In genomic region chr22:46672731-46673130, GRCh38 we compare ENCODE assay signal across 12 cellular contexts. TPM values are rescaled to one million over a fixed set of nuclear protein-coding genes. Genes with fewer than 3 reads are reported as not detected.
DNase-seq lines count a peak whose midpoint lies in the region; ATAC-seq lines count a peak whose summit lies in the region.
"Had no signal": no experiment of that assay in that cellular context is flagged by ENCODE, and none has a peak within 500 bp of the region (broad histone marks: within the 10 kb centered on the region; RNA-seq: fewer than 3 reads in every experiment).

No MANE protein-coding gene starts in this region.

- H3K9ac ChIP-seq in Karpas-422 (ENCODE audit: low read length) = no peak overlapping the region

- H3K36me3 Mint-ChIP-seq in activated T-cell treated with anti-CD3 and anti-CD28 coated beads, Interleukin-2, amount 50 U/mL, for 24 hours (ENCODE audit: low read depth) = peaks cover 23% of the 10 kb centered on the region
- peaks cover 29% of the 10 kb centered on the region for H3K36me3 Mint-ChIP-seq in activated T-helper 2 cell treated with anti-CD3 and anti-CD28 coated beads, Interferon-gamma antibody, Interleukin-2, Interleukin-4, amounts not matched to agents 10 μg/mL and 5 μg/mL and 100 μg/mL, durations not matched to agents 14 hours and 24 hours and 36 hours (ENCODE audit: low read depth)
- peaks cover 71% of the 10 kb centered on the region for H3K36me3 Mint-ChIP-seq in stimulated activated memory B cell treated with anti-CD40 and anti-IgM and Interleukin-4, amounts not matched to agents 10 μg/mL and 1 μg/mL and 100 μg/mL, for 72 hours

- H3K36me3 ChIP-seq in KOPT-K1 (ENCODE audit: insufficient read depth, low read length) (peaks cover 66% of the 10 kb centered on the region), Karpas-422 (ENCODE audit: insufficient read depth, low read length) (no peaks in the 10 kb centered on the region)

- H3K9me2 ChIP-seq in Karpas-422 (replicated peaks; ENCODE audit: insufficient read depth, low read length) = no peaks in the 10 kb centered on the region

- no peaks in the 10 kb centered on the region for H3K9me3 Mint-ChIP-seq in activated T-cell treated with anti-CD3 and anti-CD28 coated beads, Interleukin-2, amount 50 U/mL, for 24 hours
- H3K9me3 Mint-ChIP-seq in activated T-helper 2 cell treated with anti-CD3 and anti-CD28 coated beads, Interferon-gamma antibody, Interleukin-2, Interleukin-4, amounts not matched to agents 10 μg/mL and 5 μg/mL and 100 μg/mL, durations not matched to agents 14 hours and 24 hours and 36 hours = no peaks in the 10 kb centered on the region
- no peaks in the 10 kb centered on the region for H3K9me3 Mint-ChIP-seq in stimulated activated memory B cell treated with anti-CD40 and anti-IgM and Interleukin-4, amounts not matched to agents 10 μg/mL and 1 μg/mL and 100 μg/mL, for 72 hours
- H3K9me3 Mint-ChIP-seq: neural crest cell had no signal

- H4K20me1 ChIP-seq in Karpas-422 (ENCODE audit: insufficient read depth, low read depth, low read length) = no peaks in the 10 kb centered on the region

- H3K4me1 Mint-ChIP-seq in activated T-cell treated with anti-CD3 and anti-CD28 coated beads, Interleukin-2, amount 50 U/mL, for 24 hours (ENCODE audit: low read depth) = peaks cover 50% of the 10 kb centered on the region
- peaks cover 16% of the 10 kb centered on the region for H3K4me1 Mint-ChIP-seq in activated T-helper 2 cell treated with anti-CD3 and anti-CD28 coated beads, Interferon-gamma antibody, Interleukin-2, Interleukin-4, amounts not matched to agents 10 μg/mL and 5 μg/mL and 100 μg/mL, durations not matched to agents 14 hours and 24 hours and 36 hours (ENCODE audit: low read depth)
- H3K4me1 Mint-ChIP-seq in stimulated activated memory B cell treated with anti-CD40 and anti-IgM and Interleukin-4, amounts not matched to agents 10 μg/mL and 1 μg/mL and 100 μg/mL, for 72 hours = peaks cover 32% of the 10 kb centered on the region

- H3K79me2 ChIP-seq in Karpas-422 (ENCODE audit: low read length) = no peaks in the 10 kb centered on the region

- intact Hi-C loops in activated T-helper 2 cell treated with anti-CD3 and anti-CD28 coated beads, Interferon-gamma antibody, Interleukin-2, Interleukin-4, amounts not matched to agents 10 μg/mL and 5 μg/mL and 100 μg/mL, durations not matched to agents 14 hours and 24 hours and 36 hours (cut with micrococcal nuclease) = loop anchor here (5.0 kb wide), 2 partner anchors 95 to 110 kb away; no protein-coding TSS in a partner anchor

- peak overlapping the region; percentile 94 for H3K27ac Mint-ChIP-seq in activated T-cell treated with anti-CD3 and anti-CD28 coated beads, Interleukin-2, amount 50 U/mL, for 24 hours
- peak overlapping the region; percentile 95 for H3K27ac Mint-ChIP-seq in activated T-helper 2 cell treated with anti-CD3 and anti-CD28 coated beads, Interferon-gamma antibody, Interleukin-2, Interleukin-4, amounts not matched to agents 10 μg/mL and 5 μg/mL and 100 μg/mL, durations not matched to agents 14 hours and 24 hours and 36 hours
- peak overlapping the region; percentile 78 for H3K27ac Mint-ChIP-seq in stimulated activated memory B cell treated with anti-CD40 and anti-IgM and Interleukin-4, amounts not matched to agents 10 μg/mL and 1 μg/mL and 100 μg/mL, for 72 hours

- no peak for ATAC-seq in stimulated activated memory B cell treated with anti-CD40 and anti-IgM and Interleukin-4, amounts not matched to agents 10 μg/mL and 1 μg/mL and 100 μg/mL, for 72 hours
- no peak for ATAC-seq in HG02759 (IDR thresholded peaks at IDR 0.05; ENCODE audit: unreplicated experiment)

- H3K4me2 ChIP-seq in Karpas-422 (ENCODE audit: low read depth, low read length, poor library complexity, severe bottlenecking) = no peak overlapping the region

- no peak for DNase-seq in activated T-cell treated with anti-CD3 and anti-CD28 coated beads, Interleukin-2, amount 50 U/mL, for 24 hours
- no peak for DNase-seq in activated T-cell treated with anti-CD3 and anti-CD28 coated beads, Interleukin-2, amount 50 U/mL, for 48 hours
- DNase-seq in activated T-helper 2 cell treated with anti-CD3 and anti-CD28 coated beads, Interferon-gamma antibody, Interleukin-2, Interleukin-4, amounts not matched to agents 10 μg/mL and 5 μg/mL and 100 μg/mL, durations not matched to agents 14 hours and 24 hours and 36 hours (ENCODE audit: low spot score) = no peak
- no peak for DNase-seq in central memory CD4-positive, alpha-beta T cell
- no peak for DNase-seq in Karpas-422
- DNase-seq: AML-193, DND-41 had no signal

- no peaks in the 10 kb centered on the region for H3K4me1 ChIP-seq in Karpas-422 (ENCODE audit: low read length)

- no peaks in the 10 kb centered on the region for H3K9me3 ChIP-seq in KOPT-K1 (ENCODE audit: insufficient read depth, low read length, poor library complexity, severe bottlenecking)
- H3K9me3 ChIP-seq in Karpas-422 (ENCODE audit: low read length) = no peaks in the 10 kb centered on the region

- no peaks in the 10 kb centered on the region for H3K27me3 Mint-ChIP-seq in activated T-cell treated with anti-CD3 and anti-CD28 coated beads, Interleukin-2, amount 50 U/mL, for 24 hours
- no peaks in the 10 kb centered on the region for H3K27me3 Mint-ChIP-seq in activated T-helper 2 cell treated with anti-CD3 and anti-CD28 coated beads, Interferon-gamma antibody, Interleukin-2, Interleukin-4, amounts not matched to agents 10 μg/mL and 5 μg/mL and 100 μg/mL, durations not matched to agents 14 hours and 24 hours and 36 hours (ENCODE audit: low read depth)
- H3K27me3 Mint-ChIP-seq in stimulated activated memory B cell treated with anti-CD40 and anti-IgM and Interleukin-4, amounts not matched to agents 10 μg/mL and 1 μg/mL and 100 μg/mL, for 72 hours = no peaks in the 10 kb centered on the region

- H3K27me3 ChIP-seq in Karpas-422 (ENCODE audit: low read length) = no peaks in the 10 kb centered on the region

- H3K27ac ChIP-seq in KOPT-K1 (ENCODE audit: low read depth, low read length, poor library complexity, severe bottlenecking) (peak overlapping the region; percentile 94), Karpas-422 (ENCODE audit: low read length) (no peak overlapping the region)
- H3K27ac ChIP-seq: VCaP had no signal

- H3K4me3 ChIP-seq in Karpas-422 (ENCODE audit: low read length) = no peak overlapping the region

- H3K4me3 Mint-ChIP-seq in activated T-cell treated with anti-CD3 and anti-CD28 coated beads, Interleukin-2, amount 50 U/mL, for 24 hours = no peak overlapping the region
- H3K4me3 Mint-ChIP-seq in activated T-helper 2 cell treated with anti-CD3 and anti-CD28 coated beads, Interferon-gamma antibody, Interleukin-2, Interleukin-4, amounts not matched to agents 10 μg/mL and 5 μg/mL and 100 μg/mL, durations not matched to agents 14 hours and 24 hours and 36 hours (ENCODE audit: low read depth) = no peak overlapping the region
- peak overlapping the region; percentile 66 for H3K4me3 Mint-ChIP-seq in stimulated activated memory B cell treated with anti-CD40 and anti-IgM and Interleukin-4, amounts not matched to agents 10 μg/mL and 1 μg/mL and 100 μg/mL, for 72 hours
- H3K4me3 Mint-ChIP-seq: neural crest cell had no signal

- no peak overlapping the region for H2AFZ ChIP-seq in Karpas-422 (ENCODE audit: low read length)

RNA-seq across cellular contexts. Expression of gene GRAMD4, which starts 52.5 kb away (rescaled TPM):
- 90.8 and 91.6 TPM in 2 replicates for total RNA-seq in activated T-helper 2 cell treated with anti-CD3 and anti-CD28 coated beads, Interferon-gamma antibody, Interleukin-2, Interleukin-4, amounts not matched to agents 10 μg/mL and 5 μg/mL and 100 μg/mL, durations not matched to agents 14 hours and 24 hours and 36 hours
- total RNA-seq in Karpas-422 (2014; rRNA removed; shearing (Covaris generic); ENCODE audit: low replicate concordance) = 29.0 and 43.1 TPM in 2 replicates
